14 cellular contexts compared by ENCODE assay signal in the genomic region with DNA sequence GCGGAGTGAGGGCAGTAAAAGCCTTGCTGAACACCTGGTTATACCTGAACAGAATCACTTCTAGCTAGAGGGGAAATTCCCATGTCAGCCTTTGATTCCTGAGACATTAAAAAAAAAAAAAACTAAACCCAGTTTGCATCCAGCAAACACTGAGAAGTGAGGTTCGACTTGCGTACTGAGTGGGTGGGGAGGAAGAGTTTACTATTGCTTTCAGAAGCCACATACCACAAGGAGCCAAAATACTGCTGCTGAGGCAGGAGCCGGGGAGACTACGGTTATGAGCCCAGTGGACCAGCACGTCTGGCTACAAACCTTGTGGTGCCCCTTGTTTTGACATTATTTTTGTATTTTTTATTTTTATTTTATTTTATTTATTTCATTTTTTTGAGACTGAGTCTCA. TPM values are rescaled to one million over a fixed set of nuclear protein-coding genes. Genes with fewer than 3 reads are reported as not detected.
DNase-seq lines count a peak whose midpoint lies in the region; ATAC-seq and TF ChIP-seq lines count a peak whose summit lies in the region.
"Had no signal": no experiment of that assay in that cellular context is flagged by ENCODE, and none has a peak within 500 bp of the region (broad histone marks: within the 10 kb centered on the region; RNA-seq: fewer than 3 reads in every experiment).

No MANE protein-coding gene starts in this region.

- H3K9me3 Mint-ChIP-seq in stimulated activated memory B cell treated with anti-CD40 and anti-IgM and Interleukin-4, amounts not matched to agents 10 μg/mL and 1 μg/mL and 100 μg/mL, for 72 hours: no peaks in the 10 kb centered on the region

- H3K4me3 Mint-ChIP-seq in stimulated activated memory B cell treated with anti-CD40 and anti-IgM and Interleukin-4, amounts not matched to agents 10 μg/mL and 1 μg/mL and 100 μg/mL, for 72 hours: no peak overlapping the region

- no peaks in the 10 kb centered on the region for H3K36me3 ChIP-seq in upper lobe of right lung
- H3K36me3 ChIP-seq: HAP-1 had no signal

- ATAC-seq in GM21390 (IDR thresholded peaks at IDR 0.05; ENCODE audit: unreplicated experiment) (peak; percentile 56), HG03521 (IDR thresholded peaks at IDR 0.05; ENCODE audit: unreplicated experiment) (peak; percentile 45), upper lobe of right lung (no peak)
- ATAC-seq in stimulated activated memory B cell treated with anti-CD40 and anti-IgM and Interleukin-4, amounts not matched to agents 10 μg/mL and 1 μg/mL and 100 μg/mL, for 72 hours: peak; percentile 75

- H3K27me3 ChIP-seq in upper lobe of right lung: no peaks in the 10 kb centered on the region

- intact Hi-C loops in upper lobe of right lung (cut with DNase I): no loop called here

- no peak for TF ChIP-seq CTCF in upper lobe of right lung (IDR thresholded peaks at IDR 0.05)

- H3K4me1 ChIP-seq in upper lobe of right lung: peaks cover 8% of the 10 kb centered on the region
- H3K4me1 ChIP-seq: HAP-1 had no signal

- H3K4me3 ChIP-seq in upper lobe of right lung: no peak overlapping the region
- H3K4me3 ChIP-seq: HAP-1 had no signal

- no peaks in the 10 kb centered on the region for H3K9me3 ChIP-seq in upper lobe of right lung
- H3K9me3 ChIP-seq: HAP-1 had no signal

- H3K4me1 Mint-ChIP-seq in stimulated activated memory B cell treated with anti-CD40 and anti-IgM and Interleukin-4, amounts not matched to agents 10 μg/mL and 1 μg/mL and 100 μg/mL, for 72 hours: peaks cover 29% of the 10 kb centered on the region

- H3K27me3 Mint-ChIP-seq in stimulated activated memory B cell treated with anti-CD40 and anti-IgM and Interleukin-4, amounts not matched to agents 10 μg/mL and 1 μg/mL and 100 μg/mL, for 72 hours: peaks cover 16% of the 10 kb centered on the region

- H3K36me3 Mint-ChIP-seq in stimulated activated memory B cell treated with anti-CD40 and anti-IgM and Interleukin-4, amounts not matched to agents 10 μg/mL and 1 μg/mL and 100 μg/mL, for 72 hours: peaks cover 15% of the 10 kb centered on the region

- peak; percentile 54 for DNase-seq in activated effector memory CD4-positive, alpha-beta T cell treated with anti-CD3 and anti-CD28 coated beads, Interleukin-2, amount 50 U/mL, for 16 hours
- no peak for DNase-seq in activated effector memory CD4-positive, alpha-beta T cell treated with Interleukin-2 at 50 U/mL for 16 hours
- no peak for DNase-seq in SHP77 treated with DMSO at 0.1 percent for 48 hours (lab: John Stamatoyannopoulos, UW)
- DNase-seq in upper lobe of right lung: no peak
- no peak for DNase-seq in NCI-H524 treated with DMSO at 0.1 percent for 48 hours (lab: John Stamatoyannopoulos, UW)
- DNase-seq: activated gamma-delta T cell, IMR-90, NCI-H1105, trophoblast cell had no signal

- no peak overlapping the region for H3K27ac ChIP-seq in upper lobe of right lung

- peak overlapping the region; percentile 48 for H3K27ac Mint-ChIP-seq in stimulated activated memory B cell treated with anti-CD40 and anti-IgM and Interleukin-4, amounts not matched to agents 10 μg/mL and 1 μg/mL and 100 μg/mL, for 72 hours

RNA-seq across cellular contexts. Expression of gene COLEC11, which starts 2.7 kb away (rescaled TPM):
- 1.5 TPM for total RNA-seq in upper lobe of right lung
- total RNA-seq: mononuclear cell had no signal

RNA-seq across cellular contexts. Expression of gene RPS7, which starts 22.5 kb away (rescaled TPM):
- total RNA-seq in upper lobe of right lung: 807 TPM

RNA-seq across cellular contexts. Expression of gene RNASEH1, which starts 39.4 kb away (rescaled TPM):
- 18.6 TPM for total RNA-seq in upper lobe of right lung
